Comparison of ENCODE assay signal across 26 cellular contexts in the genomic region with DNA sequence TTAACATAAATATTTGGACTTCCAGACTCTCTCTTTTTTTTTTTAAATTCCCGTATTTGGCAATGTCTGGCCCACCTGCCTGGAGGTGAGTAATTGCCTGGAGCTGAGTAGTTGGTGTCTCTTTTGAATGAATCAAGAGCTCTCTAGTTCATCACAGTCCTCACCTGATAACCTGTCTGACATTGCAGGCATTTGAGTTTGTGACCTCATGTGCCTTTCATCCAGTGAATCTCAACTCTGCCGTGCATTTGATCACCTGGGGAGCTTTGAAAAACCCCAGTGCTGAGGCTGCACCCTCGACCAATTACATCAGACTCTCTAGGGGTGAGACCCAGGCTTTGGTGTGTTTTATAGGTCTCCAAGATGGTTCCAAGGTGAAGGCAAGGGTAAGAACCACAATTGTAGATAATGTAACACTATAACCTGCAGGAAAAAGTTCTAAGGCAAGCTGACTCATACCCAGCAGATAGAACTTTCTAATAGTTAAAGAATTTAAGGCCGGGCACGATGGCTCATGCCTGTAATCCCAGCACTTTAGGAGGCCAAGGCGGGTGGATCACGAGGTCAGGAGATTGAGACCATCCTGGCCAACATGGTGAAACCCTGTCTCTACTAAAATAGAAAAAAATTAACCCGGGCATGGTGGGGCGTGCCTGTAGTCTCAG. TPM values are rescaled to one million over a fixed set of nuclear protein-coding genes. Genes with fewer than 3 reads are reported as not detected.
DNase-seq lines count a peak whose midpoint lies in the region; FAIRE-seq and TF ChIP-seq lines count a peak whose summit lies in the region.
"Had no signal": no experiment of that assay in that cellular context is flagged by ENCODE, and none has a peak within 500 bp of the region (broad histone marks: within the 10 kb centered on the region; RNA-seq: fewer than 3 reads in every experiment).

No MANE protein-coding gene starts in this region.

- H3K9ac ChIP-seq in Loucy (ENCODE audit: low read depth, low read length, poor library complexity, severe bottlenecking) (peak overlapping the region; percentile 26), smooth muscle cell (ENCODE audit: low read depth) (no peak overlapping the region)

- H3K9me2 ChIP-seq in Loucy (replicated peaks; ENCODE audit: low read depth, low read length) = no peaks in the 10 kb centered on the region

- 70% methylated on average over 9 of the region's 9 CpGs for WGBS in smooth muscle cell (ENCODE audit: low lambda C conversion rate)

- H3K36me3 ChIP-seq in Loucy (ENCODE audit: insufficient read depth, low read length) = no peaks in the 10 kb centered on the region
- no peaks in the 10 kb centered on the region for H3K36me3 ChIP-seq in bronchial epithelial cell (ENCODE audit: control insufficient read depth, insufficient read depth, low read length)
- H3K36me3 ChIP-seq in smooth muscle cell (ENCODE audit: low read depth) = no peaks in the 10 kb centered on the region
- H3K36me3 ChIP-seq: ascending aorta, gastrocnemius medialis, prostate gland, SJCRH30 had no signal

- H3F3A ChIP-seq in Loucy (ENCODE audit: low read depth) = peaks cover 23% of the 10 kb centered on the region
- H3F3A ChIP-seq in smooth muscle cell (ENCODE audit: low read depth) = peaks cover 15% of the 10 kb centered on the region

- H3K27me3 ChIP-seq in Loucy (ENCODE audit: insufficient read depth, low read length, poor library complexity, severe bottlenecking) (no peaks in the 10 kb centered on the region), bronchial epithelial cell (ENCODE audit: control insufficient read depth, insufficient read depth, low read length) (no peaks in the 10 kb centered on the region), smooth muscle cell (ENCODE audit: low read depth) (no peaks in the 10 kb centered on the region)
- H3K27me3 ChIP-seq: ascending aorta, dorsolateral prefrontal cortex, gastrocnemius medialis, SJCRH30 had no signal

- peaks cover 5% of the 10 kb centered on the region; the same call in 1 of the 2 replicates for H3K9me3 ChIP-seq in Loucy (ENCODE audit: insufficient read depth, low read depth, low read length)
- H3K9me3 ChIP-seq in smooth muscle cell (replicated peaks; ENCODE audit: low read depth) = no peaks in the 10 kb centered on the region
- H3K9me3 ChIP-seq: prostate gland had no signal

- H3K4me2 ChIP-seq in Loucy (ENCODE audit: low read depth, low read length, poor library complexity, severe bottlenecking) = no peak overlapping the region
- no peak overlapping the region for H3K4me2 ChIP-seq in smooth muscle cell

- FAIRE-seq in bronchial epithelial cell (lab: Jason Lieb, UNC) = no peak
- FAIRE-seq: GM19239 had no signal

- peak overlapping the region; percentile 29 for H3K27ac ChIP-seq in smooth muscle cell (ENCODE audit: low read depth)
- H3K27ac ChIP-seq: ascending aorta, dorsolateral prefrontal cortex, gastrocnemius medialis, prostate gland, SJCRH30 had no signal

- DNase-seq in H4 (ENCODE audit: low spot score) = peak; percentile 31
- peak; percentile 73 for DNase-seq in bronchial epithelial cell (ENCODE audit: low read depth)
- DNase-seq in smooth muscle cell (lab: John Stamatoyannopoulos, UW; ENCODE audit: unreplicated experiment) = no peak
- no peak for DNase-seq in C1 segment of cervical spinal cord (lab: John Stamatoyannopoulos, UW)
- no peak for DNase-seq in DMS 273 (lab: John Stamatoyannopoulos, UW; ENCODE audit: unreplicated experiment)
- DNase-seq in ecto neural progenitor cell (ENCODE audit: low spot score) = no peak
- DNase-seq: activated CD4-positive, alpha-beta T cell treated with anti-CD3 and anti-CD28 coated beads, Interleukin-2, amount 10 ng/mL, durations not matched to agents 7 days and 5 days; activated CD8-positive, alpha-beta memory T cell treated with anti-CD3 and anti-CD28 coated beads, Interleukin-2, amount 10 ng/mL, durations not matched to agents 7 days and 5 days; CD8-positive, alpha-beta memory T cell; DMS79 treated with DMSO at 0.1 percent for 48 hours; dorsolateral prefrontal cortex; erythroblast; gastrocnemius medialis; hippocampal formation; NCI-H1048; NCI-H187 treated with DMSO at 0.1 percent for 48 hours; NCI-H69; SJCRH30; stimulated activated CD4-positive, alpha-beta T cell treated with anti-CD3 and anti-CD28 coated beads, Interleukin-2, amount 100 ng/mL, for 48 hours; stimulated activated naive B cell treated with anti-CD40 and anti-IgM and Interleukin-4, amounts not matched to agents 10 μg/mL and 1 μg/mL and 100 μg/mL, for 72 hours had no signal

- H3K79me2 ChIP-seq in Loucy (ENCODE audit: insufficient read depth, low read length) = no peaks in the 10 kb centered on the region
- H3K79me2 ChIP-seq in smooth muscle cell (ENCODE audit: low read depth) = no peaks in the 10 kb centered on the region

- H2AFZ ChIP-seq in Loucy (ENCODE audit: low read length) = no peak overlapping the region
- H2AFZ ChIP-seq in smooth muscle cell (ENCODE audit: low read depth) = no peak overlapping the region

- H4K20me1 ChIP-seq in Loucy (ENCODE audit: insufficient read depth, low read length, poor library complexity, severe bottlenecking) (no peaks in the 10 kb centered on the region), smooth muscle cell (ENCODE audit: low read depth) (no peaks in the 10 kb centered on the region)

- H3K4me1 ChIP-seq in Loucy (ENCODE audit: insufficient read depth, low read length, poor library complexity, severe bottlenecking) = peaks cover 56% of the 10 kb centered on the region
- peaks cover 5% of the 10 kb centered on the region for H3K4me1 ChIP-seq in smooth muscle cell (ENCODE audit: low read depth)
- H3K4me1 ChIP-seq: gastrocnemius medialis, prostate gland, SJCRH30 had no signal

- TF ChIP-seq CTCF in Loucy (conservative IDR thresholded peaks at IDR 0.05; ENCODE audit: low read length) = no peak
- TF ChIP-seq CTCF in bronchial epithelial cell (IDR thresholded peaks at IDR 0.05; ENCODE audit: insufficient read depth, low read length, severe bottlenecking) = no peak
- TF ChIP-seq CTCF in smooth muscle cell (IDR thresholded peaks at IDR 0.05; ENCODE audit: borderline replicate concordance, insufficient read depth, poor library complexity, severe bottlenecking) = no peak

- H3K4me3 ChIP-seq in Loucy (ENCODE audit: low read length, poor library complexity, severe bottlenecking) = no peak overlapping the region
- H3K4me3 ChIP-seq in bronchial epithelial cell (ENCODE audit: low read depth, low read length) = no peak overlapping the region
- H3K4me3 ChIP-seq in smooth muscle cell = no peak overlapping the region
- H3K4me3 ChIP-seq: ascending aorta, dorsolateral prefrontal cortex, gastrocnemius medialis, prostate gland, SJCRH30 had no signal

RNA-seq across cellular contexts. Expression of a gene that starts 24.5 kb away (rescaled TPM):
- 0.15 TPM in 1 of 2 replicates, not detected in the other for total RNA-seq in H4 (2014; rRNA removed; shearing (Covaris generic))
- total RNA-seq in bronchial epithelial cell (0.26 TPM in 2 replicates), smooth muscle cell (not detected in 2 replicates)
- polyA plus RNA-seq in smooth muscle cell = not detected in 2 replicates
- total RNA-seq: activated CD4-positive, alpha-beta T cell treated with anti-CD3 and anti-CD28 coated beads, Interleukin-2, amount 10 ng/mL, durations not matched to agents 7 days and 5 days; activated CD8-positive, alpha-beta memory T cell treated with anti-CD3 and anti-CD28 coated beads, Interleukin-2, amount 10 ng/mL, durations not matched to agents 7 days and 5 days; activated T-helper 1 cell treated with anti-CD3 and anti-CD28 coated beads, Interleukin-12 subunit alpha, Interleukin-12 subunit beta, Interleukin-2, Interleukin-4 antibody, amounts not matched to agents 30 ng/mL and 10 ng/mL and 1 ng/mL, durations not matched to agents 14 hours and 24 hours and 36 hours; CD8-positive, alpha-beta memory T cell; OCI-LY7; SJCRH30 had no signal
- polyA plus RNA-seq: CD8-positive, alpha-beta memory T cell had no signal

Comparison
In these comparisons a context has a peak if more than half of its experiments do, and no peak if none do; other contexts are left out.
1. DNase-seq: peak in H4 (single experiment) and bronchial epithelial cell (single experiment); none in smooth muscle cell (single experiment), C1 segment of cervical spinal cord (0 of 14), DMS 273 (single experiment) and ecto neural progenitor cell (single experiment).